ENCODE assay signal across 8 cellular contexts in the genomic region with DNA sequence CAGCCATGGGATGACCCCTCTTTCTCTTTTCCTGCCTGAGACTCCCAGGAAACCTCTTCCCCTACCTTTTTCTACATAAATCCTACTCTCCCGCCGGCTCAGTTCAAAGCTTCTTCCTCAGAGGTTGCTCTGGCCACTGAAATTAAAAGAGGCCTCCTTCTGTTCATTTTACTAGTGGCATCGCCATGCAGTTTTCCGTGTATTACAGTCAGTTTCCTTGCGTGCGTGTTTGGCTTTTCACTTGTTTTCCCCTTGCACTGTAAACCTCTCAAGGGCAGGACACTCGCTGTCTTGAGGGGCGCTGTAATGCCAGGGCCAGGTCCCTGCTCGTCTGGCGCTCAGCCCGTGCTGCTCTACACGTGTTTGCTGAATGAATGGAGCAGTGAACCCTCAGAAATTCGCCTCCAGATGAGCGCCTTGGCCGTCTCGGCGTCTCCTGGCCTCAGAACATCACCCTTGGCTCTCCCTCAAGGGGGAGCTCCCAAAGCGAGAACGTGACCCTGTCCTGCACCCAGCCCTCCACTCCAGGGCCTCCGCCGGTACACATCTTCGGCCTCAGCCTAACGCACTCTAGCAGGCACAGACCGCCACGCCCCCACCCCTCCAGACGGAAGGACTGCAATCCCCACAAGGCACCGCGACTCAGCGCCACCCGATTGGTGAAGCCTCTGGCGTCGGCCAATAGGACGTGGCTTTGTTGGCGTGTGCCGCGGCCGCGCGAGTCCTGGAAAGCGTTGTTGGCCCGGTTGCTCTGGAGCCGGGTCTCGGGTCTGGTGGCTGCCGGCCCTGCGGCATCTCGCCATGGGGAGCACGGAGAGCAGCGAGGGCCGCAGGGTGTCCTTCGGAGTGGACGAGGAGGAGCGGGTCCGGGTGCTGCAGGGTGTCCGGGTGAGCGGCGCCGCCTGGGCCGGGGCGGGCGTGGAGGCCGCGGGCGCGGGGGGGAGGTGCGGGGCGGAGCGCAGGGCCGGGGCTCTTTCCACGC. TPM values are rescaled to one million over a fixed set of nuclear protein-coding genes. Genes with fewer than 3 reads are reported as not detected.
DNase-seq lines count a peak whose midpoint lies in the region; ATAC-seq and TF ChIP-seq lines count a peak whose summit lies in the region.

A gene with protein sequence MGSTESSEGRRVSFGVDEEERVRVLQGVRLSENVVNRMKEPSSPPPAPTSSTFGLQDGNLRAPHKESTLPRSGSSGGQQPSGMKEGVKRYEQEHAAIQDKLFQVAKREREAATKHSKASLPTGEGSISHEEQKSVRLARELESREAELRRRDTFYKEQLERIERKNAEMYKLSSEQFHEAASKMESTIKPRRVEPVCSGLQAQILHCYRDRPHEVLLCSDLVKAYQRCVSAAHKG (plus strand): TSS at position 729 of the 982 bp plus-strand sequence. CDS start 73 bp downstream, at position 802.

- TF ChIP-seq POLR2A in sigmoid colon (IDR thresholded peaks at IDR 0.05) = no peak

- H3K4me1 ChIP-seq in sigmoid colon = peaks cover 0 to 17% (median 13%) of the 10 kb centered on the region in 4 donors

- H3K4me3 Mint-ChIP-seq in brain = peak within 1 kb of the TSS; percentile 88 to 96 (median 95)

- peaks cover 0 to 4% (median 0%) of the 10 kb centered on the region in 3 donors for H3K27me3 ChIP-seq in sigmoid colon

- DNase-seq in 8988T (peak; percentile 96), NCI-H2107 (lab: John Stamatoyannopoulos, UW) (peak; percentile 97), UCSD-AML1 (lab: John Stamatoyannopoulos, UW; ENCODE audit: unreplicated experiment) (peak; percentile 98), iPS DF 4.7 (ENCODE audit: extremely low read depth, low spot score) (peak; percentile 86), sigmoid colon (peak; percentile 97)

- H3K36me3 Mint-ChIP-seq in brain = peaks cover 23% of the 10 kb centered on the region

- no peaks in the 10 kb centered on the region for H3K36me3 ChIP-seq in sigmoid colon

- peaks cover 29% of the 10 kb centered on the region for H3K27me3 Mint-ChIP-seq in brain

- peak within 1 kb of the TSS; percentile 8 to 94 (median 90) for H3K27ac Mint-ChIP-seq in brain

- ATAC-seq in GM18517 (IDR thresholded peaks at IDR 0.05; ENCODE audit: unreplicated experiment) (peak; percentile 91), HG03064 (IDR thresholded peaks at IDR 0.05; ENCODE audit: low read depth, unreplicated experiment) (peak; percentile 99)

- peak within 1 kb of the TSS; percentile 51 to 84 (median 73) for H3K4me3 ChIP-seq in sigmoid colon

- peak within 1 kb of the TSS; percentile 10 to 49 (median 41) for H3K27ac ChIP-seq in sigmoid colon

- peaks cover 0 to 11% (median 6%) of the 10 kb centered on the region in 5 experiments for H3K9me3 Mint-ChIP-seq in brain

- WGBS in sigmoid colon, 2 donors = 2 to 4% methylated on average over 69 of the region's 69 CpGs

- no peak for TF ChIP-seq EP300 in sigmoid colon (IDR thresholded peaks at IDR 0.05)

- TF ChIP-seq CTCF in brain (conservative IDR thresholded peaks at IDR 0.05) = peak in 1 of 2 experiments; percentile 4
- no peak for TF ChIP-seq CTCF in sigmoid colon (IDR thresholded peaks at IDR 0.05)

- intact Hi-C loops in sigmoid colon (cut with DNase I) = no loop called here

- H3K4me1 Mint-ChIP-seq in brain = peaks cover 29% of the 10 kb centered on the region

- no peaks in the 10 kb centered on the region for H3K9me3 ChIP-seq in sigmoid colon

RNA-seq across cellular contexts. Expression of the gene that starts here (rescaled TPM):
- polyA plus RNA-seq in brain (ENCODE audit: insufficient read depth, low read depth, low replicate concordance) (42.1 TPM), sigmoid colon (10 to 100 TPM; 11.8 to 15.5 (median 14.4) TPM)
- 10 to 100 TPM in 3 of 4 donors, 1 to 10 TPM in 1; 8.0 to 20.9 (median 14.1) TPM for total RNA-seq in sigmoid colon

Comparison
In these comparisons a context has a peak if more than half of its experiments do, and no peak if none do; other contexts are left out.
1. Peak in every context shown above with its lines: DNase-seq, ATAC-seq, H3K4me3 ChIP-seq and H3K27ac ChIP-seq.